In the genomic region with DNA sequence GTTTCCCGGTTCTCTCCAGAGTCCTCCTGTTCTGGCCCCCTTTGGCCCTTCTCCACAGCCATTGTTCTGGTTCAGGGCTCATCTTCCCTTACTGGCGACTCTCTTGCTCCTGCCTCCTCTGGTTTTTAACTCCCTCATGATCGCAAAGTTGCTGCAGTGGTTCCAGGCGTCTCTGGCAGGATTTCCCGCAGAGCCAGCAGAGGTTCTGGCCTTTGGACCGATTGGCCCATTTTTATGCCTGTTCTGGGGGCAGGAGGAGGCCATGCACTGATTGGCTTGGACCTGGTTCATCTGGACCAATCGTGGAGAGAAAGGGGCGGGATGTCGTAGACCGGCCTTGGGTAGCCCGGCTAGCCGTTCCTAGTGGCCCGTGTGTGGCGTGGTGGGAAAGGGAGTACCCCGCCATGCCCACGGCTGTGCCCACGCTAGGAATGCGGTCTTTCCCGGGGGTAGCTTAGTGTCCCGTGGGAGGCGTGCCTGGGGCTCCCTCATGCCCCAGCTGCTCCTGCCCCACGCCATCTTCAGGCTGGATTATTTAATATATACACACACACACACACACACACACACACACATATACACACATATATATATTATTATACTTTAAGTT, we compare ENCODE assay signal across 20 cellular contexts.
DNase-seq lines count a peak whose midpoint lies in the region; ATAC-seq, FAIRE-seq and TF ChIP-seq lines count a peak whose summit lies in the region.
"Had no signal": no experiment of that assay in that cellular context is flagged by ENCODE, and none has a peak within 500 bp of the region (broad histone marks: within the 10 kb centered on the region; RNA-seq: fewer than 3 reads in every experiment).

No MANE protein-coding gene starts in this region.

- H3K9me2 ChIP-seq in HCT116 (ENCODE audit: insufficient read depth): no peaks in the 10 kb centered on the region
- no peaks in the 10 kb centered on the region for H3K9me2 ChIP-seq in Karpas-422 (replicated peaks; ENCODE audit: insufficient read depth, low read length)

- intact Hi-C loops in HCT116 (cut with micrococcal nuclease): no loop called here
- intact Hi-C loops in activated naive CD4-positive, alpha-beta T cell treated with anti-CD3 and anti-CD28 coated beads for 36 hours (cut with micrococcal nuclease): no loop called here

- no peak overlapping the region for H3K18ac ChIP-seq in neuronal stem cell (ENCODE audit: low read length)

- DNase-seq in HCT116 (ENCODE audit: low read depth, low spot score) (no peak), Karpas-422 (peak; percentile 51), astrocyte (ENCODE audit: low read depth) (no peak), neuronal stem cell (ENCODE audit: low spot score) (no peak), glutamatergic neuron (no peak), WERI-Rb-1 (no peak)
- no peak for DNase-seq in activated naive CD4-positive, alpha-beta T cell treated with anti-CD3 and anti-CD28 coated beads for 36 hours
- DNase-seq: BE2C; CD4-positive, alpha-beta memory T cell; DMS79 treated with DMSO at 0.1 percent for 48 hours; GDM1; H9; IMR-90; KG1 had no signal

- H3K27ac ChIP-seq in HCT116 (ENCODE audit: low read depth, low read length) (no peak overlapping the region), Karpas-422 (ENCODE audit: low read length) (no peak overlapping the region), astrocyte (ENCODE audit: low read depth, low read length) (no peak overlapping the region), neuronal stem cell (replicated peaks; ENCODE audit: low read length) (no peak overlapping the region), WERI-Rb-1 (no peak overlapping the region)
- H3K27ac ChIP-seq: A549, C4-2B had no signal

- H3K27me3 Mint-ChIP-seq in astrocyte (ENCODE audit: low read depth, unreplicated experiment): peaks cover 37% of the 10 kb centered on the region
- peaks cover 3% of the 10 kb centered on the region for H3K27me3 Mint-ChIP-seq in glutamatergic neuron (ENCODE audit: unreplicated experiment)
- no peaks in the 10 kb centered on the region for H3K27me3 Mint-ChIP-seq in activated naive CD4-positive, alpha-beta T cell treated with anti-CD3 and anti-CD28 coated beads for 36 hours (ENCODE audit: low read depth)

- no peak overlapping the region for H2AFZ ChIP-seq in HCT116 (ENCODE audit: low read depth, low read length, poor library complexity, severe bottlenecking)
- H2AFZ ChIP-seq in Karpas-422 (ENCODE audit: low read length): no peak overlapping the region
- H2AFZ ChIP-seq in astrocyte (ENCODE audit: low read depth, low read length): no peak overlapping the region
- H2AFZ ChIP-seq in neuronal stem cell (ENCODE audit: low read length): no peak overlapping the region

- CTCF ChIA-PET in HCT116 (lab: Charles Lee): interaction anchor here (12.3 kb wide), 1 partner anchor 223 kb away, joined by 297 read pairs; a partner anchor contains a TSS
- CTCF ChIA-PET in activated naive CD4-positive, alpha-beta T cell treated with anti-CD3 and anti-CD28 coated beads for 36 hours (lab: Charles Lee): interaction anchor here (4.1 to 15.5 kb wide), 2 partner anchors 14 to 224 kb away, joined by 16 to 459 read pairs; a partner anchor contains a TSS

- BruUV-seq in HCT116 (replicated peaks; lab: Mats Ljungman, UMichigan): no TSS peak

- no peak overlapping the region for H3K14ac ChIP-seq in neuronal stem cell (ENCODE audit: low read length)

- no peak overlapping the region for H4K8ac ChIP-seq in neuronal stem cell (ENCODE audit: low read depth, low read length)

- H3K27ac Mint-ChIP-seq in astrocyte (ENCODE audit: unreplicated experiment) (peak overlapping the region; percentile 34), glutamatergic neuron (ENCODE audit: unreplicated experiment) (no peak overlapping the region)
- H3K27ac Mint-ChIP-seq in activated naive CD4-positive, alpha-beta T cell treated with anti-CD3 and anti-CD28 coated beads for 36 hours: no peak overlapping the region
- H3K27ac Mint-ChIP-seq: GM23338, H9 had no signal

- H4K91ac ChIP-seq in neuronal stem cell (ENCODE audit: low read depth, low read length, poor library complexity): no peak overlapping the region

- no CpG with 5 or more reads among the region's 22 CpGs for WGBS in neuronal stem cell (ENCODE audit: extremely low coverage in 2 of 2, insufficient read length in 2 of 2, insufficient replicate concordance in 1 of 2), 2 donors

- ATAC-seq in HCT116: peak; percentile 62
- no peak for ATAC-seq in GM18909 (IDR thresholded peaks at IDR 0.05; ENCODE audit: poor library complexity, unreplicated experiment)
- ATAC-seq: A549, GM23338 had no signal

- peak; percentile 51 for TF ChIP-seq POLR2A in HCT116 (IDR thresholded peaks at IDR 0.05; ENCODE audit: borderline replicate concordance, extremely low read depth, insufficient read depth, insufficient read length)

- H3K9me3 ChIP-seq in HCT116 (ENCODE audit: control insufficient read depth in 1 of 2, insufficient read depth in 1 of 2, low read depth in 1 of 2, low read length in 2 of 2) (no peaks in the 10 kb centered on the region), Karpas-422 (ENCODE audit: low read length) (no peaks in the 10 kb centered on the region), astrocyte (ENCODE audit: insufficient read depth, low read depth, low read length) (no peaks in the 10 kb centered on the region), neuronal stem cell (replicated peaks in 1 of 2; ENCODE audit: control insufficient read depth in 2 of 2, insufficient read depth in 1 of 2, low read depth in 1 of 2, low read length in 2 of 2) (no peaks in the 10 kb centered on the region), WERI-Rb-1 (ENCODE audit: severe bottlenecking) (no peaks in the 10 kb centered on the region)
- H3K9me3 ChIP-seq: A549, BE2C had no signal

- H3K27me3 ChIP-seq in HCT116 (ENCODE audit: insufficient read depth, low read length) (no peaks in the 10 kb centered on the region), Karpas-422 (ENCODE audit: low read length) (no peaks in the 10 kb centered on the region), astrocyte (ENCODE audit: insufficient read depth, low read length) (peaks cover 23% of the 10 kb centered on the region), neuronal stem cell (ENCODE audit: control insufficient read depth in 3 of 3, insufficient read depth in 3 of 3, low read depth in 1 of 3, low read length in 3 of 3) (peaks cover 0 to 6% (median 0%) of the 10 kb centered on the region in 3 experiments), WERI-Rb-1 (ENCODE audit: insufficient read depth, low read depth, severe bottlenecking) (peaks cover 96% of the 10 kb centered on the region)
- H3K27me3 ChIP-seq: BE2C had no signal

- H3K4me1 ChIP-seq in HCT116 (ENCODE audit: control insufficient read depth in 1 of 2, insufficient read depth in 2 of 2, low read length in 2 of 2): peaks cover 0 to 6% of the 10 kb centered on the region in 2 experiments; a peak in 2 of 4 replicates
- no peaks in the 10 kb centered on the region for H3K4me1 ChIP-seq in Karpas-422 (ENCODE audit: low read length)
- H3K4me1 ChIP-seq in astrocyte (ENCODE audit: insufficient read depth, low read length): no peaks in the 10 kb centered on the region
- peaks cover 3% of the 10 kb centered on the region in 2 donors for H3K4me1 ChIP-seq in neuronal stem cell (ENCODE audit: control insufficient read depth in 2 of 2, insufficient read depth in 1 of 2, low read depth in 1 of 2, low read length in 2 of 2)
- H3K4me1 ChIP-seq: BE2C had no signal

- H3K9ac ChIP-seq in HCT116 (ENCODE audit: low read length) (no peak overlapping the region), Karpas-422 (ENCODE audit: low read length) (no peak overlapping the region), astrocyte (ENCODE audit: low read length) (no peak overlapping the region), neuronal stem cell (ENCODE audit: low read depth, low read length, poor library complexity) (no peak overlapping the region)

- TF ChIP-seq RAD21 in HCT116 (IDR thresholded peaks at IDR 0.05; ENCODE audit: low read depth): no peak

- no peak overlapping the region for H3K4me3 Mint-ChIP-seq in astrocyte (ENCODE audit: unreplicated experiment)
- no peak overlapping the region for H3K4me3 Mint-ChIP-seq in glutamatergic neuron (ENCODE audit: unreplicated experiment)
- no peak overlapping the region for H3K4me3 Mint-ChIP-seq in activated naive CD4-positive, alpha-beta T cell treated with anti-CD3 and anti-CD28 coated beads for 36 hours
- H3K4me3 Mint-ChIP-seq: CD4-positive, alpha-beta memory T cell; GM23338 had no signal

- H3K79me1 ChIP-seq in neuronal stem cell (ENCODE audit: low read depth, low read length): no peaks in the 10 kb centered on the region

- no peak overlapping the region for H3K4ac ChIP-seq in neuronal stem cell (ENCODE audit: low read length)

- no peak for FAIRE-seq in astrocyte (lab: Jason Lieb, UNC)
- FAIRE-seq: A549, GM12892, GM19239 had no signal

- no peak overlapping the region for H3K4me3 ChIP-seq in HCT116 (replicated peaks in 1 of 2; ENCODE audit: low read depth in 1 of 2, low read length in 2 of 2)
- no peak overlapping the region for H3K4me3 ChIP-seq in Karpas-422 (ENCODE audit: low read length)
- H3K4me3 ChIP-seq in astrocyte (ENCODE audit: insufficient read depth, low read depth, low read length): no peak overlapping the region
- H3K4me3 ChIP-seq in neuronal stem cell (ENCODE audit: low read length in 2 of 2): no peak overlapping the region
- no peak overlapping the region for H3K4me3 ChIP-seq in WERI-Rb-1 (ENCODE audit: low read depth, low read length)
- H3K4me3 ChIP-seq: A549, GM23338 had no signal

- H2AK5ac ChIP-seq in neuronal stem cell (ENCODE audit: low read depth, low read length): peak overlapping the region; percentile 56

- no peak overlapping the region for H3K4me2 ChIP-seq in HCT116 (ENCODE audit: low read length)
- H3K4me2 ChIP-seq in Karpas-422 (ENCODE audit: low read depth, low read length, poor library complexity, severe bottlenecking): no peak overlapping the region
- no peak overlapping the region for H3K4me2 ChIP-seq in astrocyte (ENCODE audit: low read length)
- no peak overlapping the region for H3K4me2 ChIP-seq in neuronal stem cell (ENCODE audit: insufficient read depth, low read length, poor library complexity, severe bottlenecking)
- H3K4me2 ChIP-seq: A549, GM23338 had no signal

- peak overlapping the region; percentile 20 for H2BK15ac ChIP-seq in neuronal stem cell (ENCODE audit: low read length)

- no peak overlapping the region for H2BK120ac ChIP-seq in neuronal stem cell (ENCODE audit: low read depth, low read length)

- peak overlapping the region; percentile 49 for H3K23ac ChIP-seq in neuronal stem cell (ENCODE audit: low read depth, low read length, poor library complexity)

- no peaks in the 10 kb centered on the region for H3K4me1 Mint-ChIP-seq in astrocyte (ENCODE audit: low read depth, unreplicated experiment)
- no peaks in the 10 kb centered on the region for H3K4me1 Mint-ChIP-seq in glutamatergic neuron (ENCODE audit: low read depth, unreplicated experiment)
- H3K4me1 Mint-ChIP-seq in activated naive CD4-positive, alpha-beta T cell treated with anti-CD3 and anti-CD28 coated beads for 36 hours (ENCODE audit: low read depth): peaks cover 6% of the 10 kb centered on the region

- TF ChIP-seq CTCF in HCT116 (IDR thresholded peaks at IDR 0.05 in 2 of 3, conservative IDR thresholded peaks at IDR 0.05 in 1 of 3; ENCODE audit: borderline replicate concordance in 1 of 3, insufficient read depth in 1 of 3, low read depth in 2 of 3, low read length in 2 of 3) (no peak), astrocyte (IDR thresholded peaks at IDR 0.05; ENCODE audit: insufficient read depth, low read depth, low read length) (no peak), glutamatergic neuron (IDR thresholded peaks at IDR 0.05; ENCODE audit: partially characterized antibody, unreplicated experiment) (no peak), WERI-Rb-1 (IDR thresholded peaks at IDR 0.05; ENCODE audit: low read depth, low read length) (no peak)

- RAD21 ChIA-PET in HCT116 (lab: Charles Lee; ENCODE audit: low non-redundant PET in 1 of 2, low total read pairs in 2 of 2, uncharacterized antibody in 2 of 2, unreplicated experiment in 2 of 2): no interaction called here

- H2BK5ac ChIP-seq in neuronal stem cell (ENCODE audit: low read length): no peak overlapping the region

- H3K36me3 Mint-ChIP-seq in astrocyte (ENCODE audit: low read depth, unreplicated experiment): no peaks in the 10 kb centered on the region
- no peaks in the 10 kb centered on the region for H3K36me3 Mint-ChIP-seq in glutamatergic neuron (ENCODE audit: unreplicated experiment)
- H3K36me3 Mint-ChIP-seq in activated naive CD4-positive, alpha-beta T cell treated with anti-CD3 and anti-CD28 coated beads for 36 hours (ENCODE audit: low read depth): no peaks in the 10 kb centered on the region
- H3K36me3 Mint-ChIP-seq: CD4-positive, alpha-beta memory T cell had no signal

- H4K20me1 ChIP-seq in HCT116 (ENCODE audit: insufficient read depth): no peaks in the 10 kb centered on the region
- H4K20me1 ChIP-seq in Karpas-422 (ENCODE audit: insufficient read depth, low read depth, low read length): no peaks in the 10 kb centered on the region; the same call in 1 of the 2 replicates
- no peaks in the 10 kb centered on the region for H4K20me1 ChIP-seq in astrocyte (ENCODE audit: insufficient read depth, low read length)

- POLR2A ChIA-PET in HCT116 (lab: Charles Lee): no interaction called here

- H2BK12ac ChIP-seq in neuronal stem cell (ENCODE audit: low read length): no peak overlapping the region

- H3K9me3 Mint-ChIP-seq in astrocyte (ENCODE audit: unreplicated experiment) (no peaks in the 10 kb centered on the region), glutamatergic neuron (ENCODE audit: unreplicated experiment) (no peaks in the 10 kb centered on the region)
- H3K9me3 Mint-ChIP-seq in activated naive CD4-positive, alpha-beta T cell treated with anti-CD3 and anti-CD28 coated beads for 36 hours: no peaks in the 10 kb centered on the region
- H3K9me3 Mint-ChIP-seq: CD4-positive, alpha-beta memory T cell; GM23338 had no signal

- H3K79me2 ChIP-seq in HCT116 (ENCODE audit: insufficient read depth, low read length) (no peaks in the 10 kb centered on the region), Karpas-422 (ENCODE audit: low read length) (no peaks in the 10 kb centered on the region), astrocyte (ENCODE audit: insufficient read depth, low read length) (no peaks in the 10 kb centered on the region)

- H3K36me3 ChIP-seq in HCT116 (ENCODE audit: control insufficient read depth in 1 of 2, insufficient read depth in 2 of 2, low read length in 2 of 2) (no peaks in the 10 kb centered on the region), Karpas-422 (ENCODE audit: insufficient read depth, low read length) (no peaks in the 10 kb centered on the region), astrocyte (ENCODE audit: insufficient read depth, low read length) (no peaks in the 10 kb centered on the region), neuronal stem cell (replicated peaks in 1 of 2; ENCODE audit: control insufficient read depth in 2 of 2, insufficient read depth in 2 of 2, low read length in 2 of 2) (no peaks in the 10 kb centered on the region), WERI-Rb-1 (no peaks in the 10 kb centered on the region)
- H3K36me3 ChIP-seq: BE2C had no signal
